ENCODE assay signal across 36 cellular contexts in the genomic region with DNA sequence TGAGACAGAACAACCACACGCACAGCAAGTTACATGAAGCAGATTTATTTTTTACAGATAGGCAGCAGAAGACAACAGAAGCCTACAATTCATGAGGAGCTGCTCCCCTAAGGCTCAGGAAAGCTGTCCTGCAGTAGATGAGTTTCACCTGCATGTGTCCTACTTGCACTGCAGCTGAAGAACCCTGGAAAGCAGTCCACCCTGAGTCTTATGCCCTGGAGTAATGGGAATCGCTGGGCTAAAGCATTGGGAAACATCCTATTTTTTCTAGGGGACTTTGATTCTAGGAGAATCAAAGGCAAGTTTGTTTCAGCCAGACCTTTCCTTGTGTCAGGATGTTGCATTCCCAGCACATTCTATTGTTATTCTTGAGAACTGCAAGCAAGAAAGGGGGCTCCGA.
"Had no signal": no experiment of that assay in that cellular context is flagged by ENCODE, and none has a peak within 500 bp of the region (broad histone marks: within the 10 kb centered on the region; RNA-seq: fewer than 3 reads in every experiment).

No MANE protein-coding gene starts in this region.

- H3K4me1 ChIP-seq: adrenal gland, breast epithelium had no signal

- H3K27ac ChIP-seq: adrenal gland, body of pancreas, brain microvascular endothelial cell, breast epithelium, VCaP had no signal

- H3K27me3 ChIP-seq: adrenal gland, body of pancreas, brain microvascular endothelial cell, breast epithelium had no signal

- FAIRE-seq: astrocyte, TTC549 had no signal

- H3K4me3 ChIP-seq: adrenal gland, body of pancreas, breast epithelium had no signal

- ATAC-seq: activated CD4-positive, alpha-beta T cell treated with anti-CD3 and anti-CD28 coated beads for 36 hours; activated CD4-positive, CD25-positive, alpha-beta regulatory T cell treated with anti-CD3 and anti-CD28 coated beads, Interleukin-2, amount 50 U/mL, for 24 hours; activated CD8-positive, alpha-beta T cell treated with anti-CD3 and anti-CD28 coated beads for 36 hours; activated naive CD4-positive, alpha-beta T cell treated with anti-CD3 and anti-CD28 coated beads, Interleukin-2, amount 50 U/mL, for 72 hours; activated T-cell treated with anti-CD3 and anti-CD28 coated beads, Interleukin-2, amount 50 U/mL, for 4 hours; activated T-cell treated with anti-CD3 and anti-CD28 coated beads, Interleukin-2, amount 50 U/mL, for 72 hours; activated T-helper 17 cell treated with anti-CD3 and anti-CD28 coated beads, Interleukin-2, amount 50 U/mL, for 72 hours; body of pancreas; WTC11 had no signal

- H3K9me3 ChIP-seq: adrenal gland had no signal

- H3K36me3 ChIP-seq: adrenal gland, brain microvascular endothelial cell, breast epithelium had no signal

- DNase-seq: activated CD4-positive, alpha-beta memory T cell treated with anti-CD3 and anti-CD28 coated beads for 36 hours; activated CD4-positive, alpha-beta T cell treated with anti-CD3 and anti-CD28 coated beads for 1 hour; activated CD4-positive, alpha-beta T cell treated with anti-CD3 and anti-CD28 coated beads for 36 hours; activated CD4-positive, alpha-beta T cell treated with anti-CD3 and anti-CD28 coated beads, Interleukin-2, amount 10 ng/mL, durations not matched to agents 24 days and 14 days; activated CD4-positive, alpha-beta T cell treated with anti-CD3 and anti-CD28 coated beads, Interleukin-2, amount 50 U/mL, for 1 hour; activated CD4-positive, alpha-beta T cell treated with anti-CD3 and anti-CD28 coated beads, Interleukin-2, amount 50 U/mL, for 4 hours; activated CD4-positive, CD25-positive, alpha-beta regulatory T cell; activated CD8-positive, alpha-beta memory T cell treated with anti-CD3 and anti-CD28 coated beads, Interleukin-2, amount 50 U/mL, for 4 hours; activated CD8-positive, alpha-beta T cell treated with anti-CD3 and anti-CD28 coated beads for 36 hours; activated effector memory CD4-positive, alpha-beta T cell treated with anti-CD3 and anti-CD28 coated beads, Interleukin-2, amount 50 U/mL, for 16 hours; activated gamma-delta T cell treated with Interleukin-2 at 50 U/mL for 16 hours; activated naive CD4-positive, alpha-beta T cell; activated naive CD4-positive, alpha-beta T cell treated with anti-CD3 and anti-CD28 coated beads for 36 hours; activated naive CD4-positive, alpha-beta T cell treated with anti-CD3 and anti-CD28 coated beads, Interleukin-2, amount 50 U/mL, for 16 hours; activated naive CD8-positive, alpha-beta T cell treated with anti-CD3 and anti-CD28 coated beads for 36 hours; activated T-cell treated with anti-CD3 and anti-CD28 coated beads for 4 hours; activated T-cell treated with anti-CD3 and anti-CD28 coated beads, Interleukin-2, amount 50 U/mL, for 1 hour; activated T-cell treated with anti-CD3 and anti-CD28 coated beads, Interleukin-2, amount 50 U/mL, for 4 hours; activated T-cell treated with anti-CD3 and anti-CD28 coated beads, Interleukin-2, amount 50 U/mL, for 72 hours; adrenal gland; amniotic stem cell; aorta; body of pancreas; brain microvascular endothelial cell; central memory CD4-positive, alpha-beta T cell; T-helper 1 cell; T-helper 2 cell; T-helper 9 cell had no signal
